13 cellular contexts compared by ENCODE assay signal in the genomic region with DNA sequence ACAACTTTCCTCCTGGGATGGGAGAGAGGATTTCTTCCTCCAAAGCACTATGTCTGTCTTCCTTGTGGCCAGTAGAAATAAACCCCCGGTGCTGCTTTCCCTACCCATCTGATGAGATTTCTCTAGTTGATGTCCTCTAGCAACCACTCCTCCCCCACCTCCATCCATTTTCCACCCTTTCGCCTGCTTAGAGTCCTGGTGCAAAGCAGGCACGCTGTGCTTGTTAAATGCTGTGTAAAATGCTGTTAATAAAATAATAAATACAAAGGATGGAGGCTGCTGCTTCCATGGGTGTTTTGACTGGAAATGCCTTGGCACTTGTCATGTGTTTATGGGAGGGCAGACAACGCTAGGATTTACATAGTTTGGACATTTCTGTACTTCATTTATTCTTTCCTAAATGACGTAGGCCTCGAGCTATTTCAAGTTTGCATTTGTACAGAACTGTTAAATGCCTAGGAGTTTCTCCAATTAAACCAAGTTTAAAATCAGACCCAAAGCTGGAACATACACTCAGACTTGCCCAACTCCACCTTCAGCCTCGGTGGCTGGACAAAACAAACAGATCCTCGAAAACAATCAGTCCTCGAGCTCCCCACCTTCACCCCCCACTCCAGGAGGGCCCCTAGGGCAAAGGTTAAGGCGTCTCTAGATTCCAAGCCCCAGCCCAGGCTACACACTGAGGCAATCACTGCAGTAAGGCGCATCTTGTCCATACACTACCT. TPM values are rescaled to one million over a fixed set of nuclear protein-coding genes. Genes with fewer than 3 reads are reported as not detected.
DNase-seq lines count a peak whose midpoint lies in the region; ATAC-seq and TF ChIP-seq lines count a peak whose summit lies in the region.
"Had no signal": no experiment of that assay in that cellular context is flagged by ENCODE, and none has a peak within 500 bp of the region (broad histone marks: within the 10 kb centered on the region; RNA-seq: fewer than 3 reads in every experiment).

No MANE protein-coding gene starts in this region.

- no peaks in the 10 kb centered on the region for H3K27me3 ChIP-seq in ascending aorta
- peaks cover 91% of the 10 kb centered on the region for H3K27me3 ChIP-seq in iPS-18a (ENCODE audit: control insufficient read depth, insufficient read depth, low read length)

- H3K27ac ChIP-seq in ascending aorta, result peak overlapping the region; percentile 52 to 70
- H3K27ac ChIP-seq in iPS-18a (ENCODE audit: low read length), result no peak overlapping the region
- H3K27ac ChIP-seq: parathyroid adenoma had no signal

- peaks cover 52% of the 10 kb centered on the region for H3K4me1 ChIP-seq in ES-I3 (ENCODE audit: insufficient read depth, low read length)
- peaks cover 0 to 20% of the 10 kb centered on the region in 2 donors for H3K4me1 ChIP-seq in ascending aorta
- H3K4me1 ChIP-seq in iPS-18a (ENCODE audit: control insufficient read depth, low read depth, low read length), result peaks cover 69% of the 10 kb centered on the region

- H3K9me3 ChIP-seq in ES-I3 (ENCODE audit: control insufficient read depth, insufficient read depth, low read length) (no peaks in the 10 kb centered on the region), ascending aorta (no peaks in the 10 kb centered on the region), iPS-18a (ENCODE audit: control insufficient read depth, low read depth, low read length) (no peaks in the 10 kb centered on the region)

- no peak for TF ChIP-seq POLR2A in GM18505 (IDR thresholded peaks at IDR 0.05; ENCODE audit: borderline replicate concordance, extremely low read depth, insufficient read depth, insufficient read length)

- H3K9ac ChIP-seq in ES-I3 (ENCODE audit: low read depth, low read length) (peak overlapping the region; percentile 14; the same call in 1 of the 2 replicates), iPS-18a (ENCODE audit: low read length) (no peak overlapping the region)
- H3K9ac ChIP-seq: parathyroid adenoma had no signal

- DNase-seq in ascending aorta (ENCODE audit: low spot score in 2 of 2) (no peak), retina (peak; percentile 20), RKO (ENCODE audit: low spot score) (no peak), SIG-M5 (lab: John Stamatoyannopoulos, UW) (no peak)
- DNase-seq: activated B cell treated with CpG ODN at 0.5 μM for 24 hours; activated naive CD8-positive, alpha-beta T cell treated with anti-CD3 and anti-CD28 coated beads for 36 hours; erythroblast; stimulated activated CD4-positive, alpha-beta T cell treated with anti-CD3 and anti-CD28 coated beads, Interleukin-2, amount 100 ng/mL, for 24 hours had no signal

- H3K4me3 ChIP-seq in ascending aorta (no peak overlapping the region), iPS-18a (ENCODE audit: low read length) (peak overlapping the region; percentile 76)

- intact Hi-C loops in ascending aorta (cut with DNase I), result loop anchor here (5.0 kb wide), 2 partner anchors 180 to 270 kb away; no protein-coding TSS in a partner anchor

- no peaks in the 10 kb centered on the region for H3K36me3 ChIP-seq in ES-I3 (ENCODE audit: insufficient read depth, low read length)
- no peaks in the 10 kb centered on the region for H3K36me3 ChIP-seq in ascending aorta
- H3K36me3 ChIP-seq in iPS-18a (ENCODE audit: control insufficient read depth, low read depth, low read length), result no peaks in the 10 kb centered on the region

- no peak for TF ChIP-seq CTCF in ascending aorta (IDR thresholded peaks at IDR 0.05)

- ATAC-seq in HG03342 (IDR thresholded peaks at IDR 0.05; ENCODE audit: unreplicated experiment) (no peak), GM18505 (IDR thresholded peaks at IDR 0.05; ENCODE audit: unreplicated experiment) (no peak)

RNA-seq across cellular contexts. Expression of a gene that starts 10.0 kb away (rescaled TPM):
- 26.7 TPM for total RNA-seq in ascending aorta
